ENCODE assay signal across 15 cellular contexts in the genomic region with DNA sequence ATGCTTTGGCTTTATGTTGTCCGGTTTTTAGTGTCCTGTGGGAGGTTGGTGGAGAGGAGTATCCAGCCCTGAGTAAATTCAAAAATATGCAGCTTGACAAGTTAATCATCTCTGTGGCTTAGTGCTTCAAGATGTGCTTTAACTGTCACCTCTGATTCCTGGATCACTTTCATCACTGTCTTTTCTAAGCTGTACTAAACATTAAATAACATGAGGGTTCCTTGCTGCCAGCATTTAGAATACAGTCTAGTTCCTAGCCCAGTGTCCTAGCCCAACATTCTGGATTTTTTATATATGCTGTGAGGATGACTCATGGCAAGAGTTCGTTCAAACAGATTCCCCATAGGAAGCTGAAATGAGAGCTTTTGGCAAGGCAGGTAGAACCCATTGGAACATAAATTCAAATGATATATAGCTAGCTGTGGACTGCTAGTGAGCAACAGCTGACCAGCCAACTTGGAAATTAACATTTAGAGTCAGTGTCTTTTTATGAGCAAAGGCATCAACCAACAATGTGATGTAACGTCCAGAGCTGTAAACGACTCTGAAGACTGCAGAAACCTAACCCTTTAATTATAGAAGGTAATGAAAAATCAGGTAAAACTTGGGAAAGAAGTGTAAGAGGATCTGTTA.
DNase-seq lines count a peak whose midpoint lies in the region; ATAC-seq, FAIRE-seq and TF ChIP-seq lines count a peak whose summit lies in the region.
"Had no signal": no experiment of that assay in that cellular context is flagged by ENCODE, and none has a peak within 500 bp of the region (broad histone marks: within the 10 kb centered on the region; RNA-seq: fewer than 3 reads in every experiment).

No MANE protein-coding gene starts in this region.

- peak in 3 of 4 donors; percentile 52 to 74 (median 56) for ATAC-seq in psoas muscle
- ATAC-seq in pancreas = no peak

- H3K9ac ChIP-seq in GM23248 = peak overlapping the region; percentile 0; the same call in 1 of the 2 replicates
- no peak overlapping the region for H3K9ac ChIP-seq in fibroblast of lung (ENCODE audit: insufficient read depth, low read length)

- no peaks in the 10 kb centered on the region for H3K9me3 ChIP-seq in GM23248 (ENCODE audit: low read depth)
- H3K9me3 ChIP-seq in fibroblast of lung (ENCODE audit: control insufficient read depth, insufficient read depth, low read depth, low read length) = no peaks in the 10 kb centered on the region
- no peaks in the 10 kb centered on the region for H3K9me3 ChIP-seq in psoas muscle
- no peaks in the 10 kb centered on the region for H3K9me3 ChIP-seq in pancreas
- H3K9me3 ChIP-seq: left ventricle myocardium inferior had no signal

- H3K4me2 ChIP-seq in GM23248 (ENCODE audit: unreplicated experiment) = peak overlapping the region; percentile 56
- peak overlapping the region; percentile 79 for H3K4me2 ChIP-seq in fibroblast of lung (ENCODE audit: extremely low read depth, insufficient read depth, low read length)

- intact Hi-C loops in psoas muscle (cut with DNase I) (no loop called here), pancreas (cut with DNase I) (no loop called here)

- in situ Hi-C loops in GM23248 (cut with MboI) = no loop called here

- DNase-seq in GM23248 (peak; percentile 81), RWPE1 (ENCODE audit: low spot score) (peak; percentile 74), fibroblast of lung (ENCODE audit: low read depth in 2 of 2) (peak; percentile 60 to 81), psoas muscle (no peak), pancreas (no peak), amygdala (lab: John Stamatoyannopoulos, UW) (no peak), NCI-H1436 treated with DMSO at 0.1 percent for 48 hours (lab: John Stamatoyannopoulos, UW) (no peak), NCI-H1417 (lab: John Stamatoyannopoulos, UW) (no peak)
- DNase-seq: activated CD4-positive, CD25-positive, alpha-beta regulatory T cell; Calu3; left ventricle myocardium inferior; NCI-H526 treated with DMSO at 0.1 percent for 48 hours; occipital lobe; stimulated activated naive CD4-positive, alpha-beta T cell treated with Interleukin-2 at 50 U/mL for 16 hours had no signal

- H3K4me3 ChIP-seq in GM23248 = peak overlapping the region; percentile 33
- H3K4me3 ChIP-seq in fibroblast of lung (replicated peaks in 1 of 4; ENCODE audit: control extremely low read depth in 1 of 4, insufficient read depth in 1 of 4, low read depth in 3 of 4, low read length in 4 of 4) = no peak overlapping the region
- no peak overlapping the region for H3K4me3 ChIP-seq in psoas muscle
- no peak overlapping the region for H3K4me3 ChIP-seq in pancreas
- H3K4me3 ChIP-seq: left ventricle myocardium inferior had no signal

- POLR2A ChIA-PET in RWPE1 (lab: Yijun Ruan, JAX; ENCODE audit: low non-redundant PET) = interaction anchor here (0.7 kb wide), 1 partner anchor 120 kb away, joined by 3 read pairs; no protein-coding TSS in a partner anchor

- H3K27ac ChIP-seq in GM23248 (peak overlapping the region; percentile 50), RWPE1 (no peak overlapping the region), fibroblast of lung (ENCODE audit: insufficient read depth, low read length) (peak overlapping the region; percentile 52), psoas muscle (no peak overlapping the region), pancreas (no peak overlapping the region)
- H3K27ac ChIP-seq: left ventricle myocardium inferior had no signal

- FAIRE-seq in pancreas (lab: Jason Lieb, UNC) = no peak
- FAIRE-seq: GM12892 had no signal

- 33 to 36% methylated on average over 4 of the region's 4 CpGs for WGBS in GM23248 (ENCODE audit: low coverage in 1 of 2, low lambda C conversion rate in 2 of 2, missing lambda C conversion rate in 2 of 2), 2 experiments
- WGBS in psoas muscle, 3 donors = 36 to 40% (median 39%) methylated on average over 4 of the region's 4 CpGs
- WGBS in pancreas, 2 donors = 84 to 89% methylated on average over 4 of the region's 4 CpGs

- no peaks in the 10 kb centered on the region for H3K9me2 ChIP-seq in GM23248 (ENCODE audit: insufficient read depth)

- peaks cover 35% of the 10 kb centered on the region for H3F3A ChIP-seq in GM23248 (ENCODE audit: insufficient read depth)

- H3K79me2 ChIP-seq in GM23248 (ENCODE audit: insufficient read depth) (peaks cover 51% of the 10 kb centered on the region), fibroblast of lung (ENCODE audit: control insufficient read depth, insufficient read depth, low read length) (no peaks in the 10 kb centered on the region)

- CTCF ChIA-PET in RWPE1 (lab: Yijun Ruan, JAX) = interaction anchor here (1.7 kb wide), 1 partner anchor 21 kb away, joined by 6 read pairs; no protein-coding TSS in a partner anchor

- H3K27me3 ChIP-seq in GM23248 (replicated peaks; ENCODE audit: insufficient read depth) = no peaks in the 10 kb centered on the region
- no peaks in the 10 kb centered on the region for H3K27me3 ChIP-seq in fibroblast of lung (ENCODE audit: control insufficient read depth, insufficient read depth, low read length)
- no peaks in the 10 kb centered on the region for H3K27me3 ChIP-seq in psoas muscle (ENCODE audit: insufficient read depth in 3 of 3, low read length in 2 of 3)
- H3K27me3 ChIP-seq in pancreas = no peaks in the 10 kb centered on the region

- H3K36me3 ChIP-seq in GM23248 (ENCODE audit: low read depth) = no peaks in the 10 kb centered on the region
- no peaks in the 10 kb centered on the region for H3K36me3 ChIP-seq in fibroblast of lung (ENCODE audit: control insufficient read depth, insufficient read depth, low read length)
- H3K36me3 ChIP-seq in psoas muscle (ENCODE audit: insufficient read depth in 1 of 2, low read depth in 1 of 2) = no peaks in the 10 kb centered on the region
- H3K36me3 ChIP-seq in pancreas = no peaks in the 10 kb centered on the region
- H3K36me3 ChIP-seq: left ventricle myocardium inferior had no signal

- H3K4me1 ChIP-seq in GM23248 (ENCODE audit: insufficient read depth) (peaks cover 27% of the 10 kb centered on the region), fibroblast of lung (ENCODE audit: control insufficient read depth, extremely low read depth, insufficient read depth, low read length) (peaks cover 18% of the 10 kb centered on the region), psoas muscle (peaks cover 26% of the 10 kb centered on the region), pancreas (peaks cover 0 to 6% (median 0%) of the 10 kb centered on the region in 3 donors)

- no peak overlapping the region for H2AFZ ChIP-seq in GM23248
- no peak overlapping the region for H2AFZ ChIP-seq in fibroblast of lung (ENCODE audit: low read length)

- H4K20me1 ChIP-seq in GM23248 (ENCODE audit: insufficient read depth) = no peaks in the 10 kb centered on the region
- H4K20me1 ChIP-seq in fibroblast of lung (ENCODE audit: control insufficient read depth, extremely low read depth, insufficient read depth, low read length) = no peaks in the 10 kb centered on the region

- TF ChIP-seq CTCF in RWPE1 (conservative IDR thresholded peaks at IDR 0.05; ENCODE audit: low read depth) (no peak), fibroblast of lung (conservative IDR thresholded peaks at IDR 0.05 in 1 of 2, IDR thresholded peaks at IDR 0.05 in 1 of 2; ENCODE audit: low read depth in 1 of 2, low read length in 2 of 2) (no peak), psoas muscle (IDR thresholded peaks at IDR 0.05) (no peak), pancreas (IDR thresholded peaks at IDR 0.05) (no peak)

Comparison
In these comparisons a context has a peak if more than half of its experiments do, and no peak if none do; other contexts are left out.
1. DNase-seq: peak in GM23248 (single experiment), RWPE1 (single experiment) and fibroblast of lung (2 of 2); none in psoas muscle (0 of 2), pancreas (0 of 6), amygdala (0 of 56), NCI-H1436 treated with DMSO at 0.1 percent for 48 hours (single experiment) and NCI-H1417 (0 of 3).
2. H3K27ac ChIP-seq: peak in GM23248 (single experiment) and fibroblast of lung (single experiment); none in RWPE1 (single experiment), psoas muscle (single experiment) and pancreas (0 of 4).
3. ATAC-seq: peak in psoas muscle (3 of 4); none in pancreas (0 of 4).